ENCODE assay signal across 13 cellular contexts in the genomic region with DNA sequence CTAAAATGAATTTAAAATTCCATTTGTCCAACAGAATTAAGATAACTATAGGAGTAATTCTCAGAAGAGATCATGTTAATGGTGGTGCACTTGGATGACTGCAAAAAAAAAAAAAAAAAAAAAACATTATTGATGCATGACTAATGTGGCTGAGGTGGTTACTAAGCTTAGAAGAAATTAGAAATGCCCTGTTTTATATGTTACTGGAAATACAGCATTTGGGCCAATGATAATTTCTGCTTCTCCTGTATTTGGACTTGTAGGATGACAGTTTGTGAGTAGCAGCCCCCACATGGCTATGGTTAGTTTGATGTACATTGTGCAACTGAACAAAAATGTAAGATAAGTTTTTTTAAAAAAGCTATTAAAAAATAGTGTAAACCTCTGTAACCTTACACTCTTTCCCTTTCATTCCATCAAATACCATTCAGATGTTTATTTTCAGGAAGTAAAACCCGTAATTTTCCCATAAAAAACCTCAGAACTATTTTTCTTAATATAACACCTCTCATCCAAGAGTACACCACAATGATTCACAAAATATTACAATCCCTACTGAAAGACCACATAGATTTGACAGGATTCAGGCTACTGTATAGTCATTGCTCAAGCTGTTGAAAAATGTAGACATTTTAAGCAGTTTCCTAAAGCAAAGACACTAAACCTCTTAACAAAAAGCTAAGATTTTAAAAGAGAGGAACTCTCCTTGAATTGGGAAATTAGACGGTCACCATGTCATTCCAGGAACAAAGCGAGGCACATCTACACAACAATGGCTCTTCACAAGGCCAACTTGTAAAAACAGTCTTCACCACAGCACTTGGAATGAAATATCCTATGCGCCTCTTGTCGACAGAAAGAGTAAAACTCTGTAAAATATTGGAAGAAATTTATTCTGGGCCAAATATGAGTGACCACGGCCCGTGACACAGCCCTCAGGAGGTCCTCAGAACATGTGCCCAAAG.
DNase-seq lines count a peak whose midpoint lies in the region; ATAC-seq and TF ChIP-seq lines count a peak whose summit lies in the region.
"Had no signal": no experiment of that assay in that cellular context is flagged by ENCODE, and none has a peak within 500 bp of the region (broad histone marks: within the 10 kb centered on the region; RNA-seq: fewer than 3 reads in every experiment).

No MANE protein-coding gene starts in this region.

- DNase-seq in EL (peak; percentile 85), PC-9 (no peak), epidermal melanocyte (ENCODE audit: insufficient read length, low spot score) (peak; percentile 26), omental fat pad (ENCODE audit: low spot score) (no peak), GF-D8 (lab: John Stamatoyannopoulos, UW) (no peak)
- DNase-seq in stimulated activated CD4-positive, alpha-beta T cell treated with anti-CD3 and anti-CD28 coated beads, Interleukin-4, amount 100 ng/mL, for 4 hours = no peak
- DNase-seq in activated naive CD4-positive, alpha-beta T cell treated with anti-CD3 and anti-CD28 coated beads, Interleukin-2, amount 50 U/mL, for 16 hours = no peak
- DNase-seq: activated gamma-delta T cell treated with Interleukin-2 at 50 U/mL for 16 hours; effector CD8-positive, alpha-beta T cell; NCI-H1694 treated with DMSO at 0.1 percent for 48 hours; RPMI8226 had no signal

- 0 out of 2 replicates have a peak, but pooled peaks cover under 1% of the 10 kb centered on the region for H3K36me3 ChIP-seq in PC-9 (ENCODE audit: low read depth)
- H3K36me3 ChIP-seq: right atrium auricular region had no signal

- H3K9me3 ChIP-seq in PC-9 (ENCODE audit: insufficient read depth, low read depth) = no peaks in the 10 kb centered on the region
- H3K9me3 ChIP-seq: right atrium auricular region had no signal

- CTCF ChIA-PET in PC-9 (lab: Charles Lee) = no interaction called here

- no TSS peak for BruUV-seq in PC-9 (replicated peaks; lab: Mats Ljungman, UMichigan)

- POLR2A ChIA-PET in PC-9 (lab: Charles Lee; ENCODE audit: unreplicated experiment) = no interaction called here

- no peaks in the 10 kb centered on the region for H4K20me1 ChIP-seq in PC-9 (ENCODE audit: insufficient read depth)

- no peaks in the 10 kb centered on the region for H3K9me2 ChIP-seq in PC-9 (ENCODE audit: insufficient read depth)

- no peak overlapping the region for H2AFZ ChIP-seq in PC-9

- TF ChIP-seq CTCF in PC-9 (conservative IDR thresholded peaks at IDR 0.05) (no peak), omental fat pad (IDR thresholded peaks at IDR 0.05) (no peak)

- intact Hi-C loops in PC-9 (cut with micrococcal nuclease; ENCODE audit: unreplicated experiment) = no loop called here

- ATAC-seq in omental fat pad (ENCODE audit: low FRiP score) (peak; percentile 84), GM18861 (IDR thresholded peaks at IDR 0.05; ENCODE audit: unreplicated experiment) (no peak)

- peaks cover 58% of the 10 kb centered on the region for H3K4me1 ChIP-seq in PC-9 (replicated peaks; ENCODE audit: insufficient read depth)
- H3K4me1 ChIP-seq: right atrium auricular region had no signal

- peak overlapping the region; percentile 88 for H3K27ac ChIP-seq in PC-9
- H3K27ac ChIP-seq: right atrium auricular region had no signal

- peak overlapping the region; percentile 62; the same call in 1 of the 2 replicates for H3K4me2 ChIP-seq in PC-9

- H3K27me3 ChIP-seq in PC-9 (ENCODE audit: insufficient read depth, low read depth) = no peaks in the 10 kb centered on the region
- H3K27me3 ChIP-seq: right atrium auricular region had no signal

- no peaks in the 10 kb centered on the region for H3K79me2 ChIP-seq in PC-9 (ENCODE audit: low read depth)

- H3K4me3 ChIP-seq in PC-9 = no peak overlapping the region
- H3K4me3 ChIP-seq: right atrium auricular region had no signal

- H3F3A ChIP-seq in PC-9 (ENCODE audit: insufficient read depth, low read depth) = peaks cover 51% of the 10 kb centered on the region

Comparison
In these comparisons a context has a peak if more than half of its experiments do, and no peak if none do; other contexts are left out.
1. DNase-seq: peak in EL (single experiment) and epidermal melanocyte (single experiment); none in PC-9 (0 of 2), omental fat pad (single experiment), stimulated activated CD4-positive, alpha-beta T cell treated with anti-CD3 and anti-CD28 coated beads, Interleukin-4, amount 100 ng/mL, for 4 hours (0 of 2), activated naive CD4-positive, alpha-beta T cell treated with anti-CD3 and anti-CD28 coated beads, Interleukin-2, amount 50 U/mL, for 16 hours (single experiment) and GF-D8 (single experiment).